8 cellular contexts compared by ENCODE assay signal in the genomic region with DNA sequence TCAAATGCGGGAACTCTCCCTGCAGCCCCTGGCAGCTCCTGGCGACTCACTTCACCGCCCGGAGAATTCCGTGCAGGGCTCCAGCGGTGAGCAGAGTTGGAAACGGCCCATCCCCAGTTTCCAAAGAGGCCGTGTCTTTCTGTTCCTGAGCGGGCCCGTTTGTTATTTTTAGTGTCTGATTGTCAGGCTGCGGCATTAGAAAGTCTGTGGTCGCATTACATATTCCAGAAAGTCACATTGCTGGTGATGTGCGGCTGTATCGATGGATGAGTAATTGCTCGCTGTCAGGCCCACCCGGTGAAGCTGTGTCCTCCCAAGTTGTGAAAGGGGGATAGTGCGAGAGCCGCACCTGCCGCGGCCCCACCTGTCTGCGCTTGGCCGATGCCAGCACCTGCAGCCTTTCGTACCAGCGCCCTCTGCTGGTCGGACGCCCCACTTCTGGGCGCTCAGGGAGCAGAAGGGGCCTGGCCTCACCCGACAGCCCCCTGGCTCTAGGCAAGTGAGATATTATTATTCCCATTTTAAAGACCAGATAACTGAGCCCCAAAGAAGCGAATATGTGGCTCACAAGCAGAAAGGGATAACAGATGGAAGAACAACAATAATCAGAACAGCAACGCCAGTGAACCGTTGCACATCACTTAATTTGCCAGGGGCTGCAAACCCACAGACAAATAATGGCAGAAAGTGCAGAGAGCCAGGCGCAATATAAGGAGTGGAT.
A peak's percentile ranks its signal among the peaks of the same experiment; 100 is the strongest.
DNase-seq lines count a peak whose midpoint lies in the region; ATAC-seq and TF ChIP-seq lines count a peak whose summit lies in the region.

No MANE protein-coding gene starts in this region.

- H3K4me3 Mint-ChIP-seq in Caco-2 (ENCODE audit: unreplicated experiment) = no peak overlapping the region

- no peaks in the 10 kb centered on the region for H3K4me1 Mint-ChIP-seq in Caco-2 (ENCODE audit: low read depth, unreplicated experiment)

- peaks cover 26% of the 10 kb centered on the region for H3K27me3 Mint-ChIP-seq in Caco-2 (ENCODE audit: insufficient read depth, unreplicated experiment)

- POLR2A ChIA-PET in Caco-2 (lab: Charles Lee) = no interaction called here

- TF ChIP-seq CTCF in Caco-2 (IDR thresholded peaks at IDR 0.05; ENCODE audit: insufficient read depth in 1 of 2, low read depth in 1 of 2, low read length in 1 of 2, severe bottlenecking in 1 of 2, unreplicated experiment in 1 of 2) = peak; percentile 99 to 100
- peak; percentile 82 to 92 for TF ChIP-seq CTCF in left lung (IDR thresholded peaks at IDR 0.05)

- no peaks in the 10 kb centered on the region for H3K9me3 Mint-ChIP-seq in Caco-2 (ENCODE audit: unreplicated experiment)

- H3K27me3 ChIP-seq in Caco-2 (replicated peaks; ENCODE audit: control insufficient read depth, insufficient read depth, low read length) (peaks cover 2% of the 10 kb centered on the region; the same call in 1 of the 2 replicates), left lung (peaks cover 0 to 8% of the 10 kb centered on the region in 2 donors)

- CTCF ChIA-PET in Caco-2 (lab: Charles Lee) = interaction anchor here (1.0 to 1.3 kb wide), 2 partner anchors 331 to 469 kb away, joined by 3 to 6 read pairs; no protein-coding TSS in a partner anchor

- no peak overlapping the region for H3K27ac Mint-ChIP-seq in Caco-2 (ENCODE audit: unreplicated experiment)

- H3K4me3 ChIP-seq in Caco-2 (ENCODE audit: low read depth, low read length) (no peak overlapping the region), left lung (no peak overlapping the region)

- DNase-seq in Caco-2 = peak; percentile 79 to 92
- peak; percentile 11 for DNase-seq in H4 (ENCODE audit: low spot score)
- peak; percentile 28 for DNase-seq in NCI-H1417 treated with DMSO at 0.1 percent for 48 hours (lab: John Stamatoyannopoulos, UW)
- DNase-seq in activated CD4-positive, alpha-beta T cell treated with anti-CD3 and anti-CD28 coated beads for 1 hour = peak; percentile 74
- peak; percentile 66 for DNase-seq in central memory CD4-positive, alpha-beta T cell
- peak; percentile 59 to 93 for DNase-seq in left lung
- DNase-seq in stimulated activated CD4-positive, alpha-beta T cell treated with anti-CD3 and anti-CD28 coated beads, TNF-alpha, amount 100 ng/mL, for 24 hours (ENCODE audit: low read depth in 3 of 3) = peak; percentile 70 to 77 (median 74)
- DNase-seq in DMS114 treated with DMSO at 0.1 percent for 48 hours (lab: John Stamatoyannopoulos, UW; ENCODE audit: unreplicated experiment) = no peak

- H3K36me3 ChIP-seq in Caco-2 (ENCODE audit: control insufficient read depth, insufficient read depth, low read length) (no peaks in the 10 kb centered on the region), left lung (no peaks in the 10 kb centered on the region)

- intact Hi-C loops in Caco-2 (cut with micrococcal nuclease; ENCODE audit: unreplicated experiment) (loop anchor here (1.0 to 5.0 kb wide), 5 partner anchors 59 to 1025 kb away; a partner anchor contains a TSS), left lung (cut with DNase I) (no loop called here)

- peak; percentile 95 for ATAC-seq in left lung

- H3K4me1 ChIP-seq in Caco-2 (no peaks in the 10 kb centered on the region), left lung (no peaks in the 10 kb centered on the region)

- no TSS peak for BruUV-seq in Caco-2 (replicated peaks; lab: Mats Ljungman, UMichigan)

- H3K9me3 ChIP-seq in Caco-2 (no peaks in the 10 kb centered on the region), left lung (no peaks in the 10 kb centered on the region)

- H3K36me3 Mint-ChIP-seq in Caco-2 (ENCODE audit: insufficient read depth, unreplicated experiment) = no peaks in the 10 kb centered on the region

- H3K27ac ChIP-seq in left lung = no peak overlapping the region
